ENCODE assay signal across 1 cellular context in genomic region chr3:127560051-127560787, GRCh38.
TF ChIP-seq lines count a peak whose summit lies in the region.

No MANE protein-coding gene starts in this region.

TF ChIP-seq in IMR-90, 13 proteins besides CTCF, POLR2A, EP300 and RAD21 (continued from another document):
- TF ChIP-seq, protein P1, sequence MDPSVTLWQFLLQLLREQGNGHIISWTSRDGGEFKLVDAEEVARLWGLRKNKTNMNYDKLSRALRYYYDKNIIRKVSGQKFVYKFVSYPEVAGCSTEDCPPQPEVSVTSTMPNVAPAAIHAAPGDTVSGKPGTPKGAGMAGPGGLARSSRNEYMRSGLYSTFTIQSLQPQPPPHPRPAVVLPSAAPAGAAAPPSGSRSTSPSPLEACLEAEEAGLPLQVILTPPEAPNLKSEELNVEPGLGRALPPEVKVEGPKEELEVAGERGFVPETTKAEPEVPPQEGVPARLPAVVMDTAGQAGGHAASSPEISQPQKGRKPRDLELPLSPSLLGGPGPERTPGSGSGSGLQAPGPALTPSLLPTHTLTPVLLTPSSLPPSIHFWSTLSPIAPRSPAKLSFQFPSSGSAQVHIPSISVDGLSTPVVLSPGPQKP (IDR thresholded peaks at IDR 0.05; ENCODE audit: borderline replicate concordance, low read depth, low read length), result no peak
- TF ChIP-seq RFX5 (IDR thresholded peaks at IDR 0.05; ENCODE audit: low read depth, low read length) (no peak), FOS (IDR thresholded peaks at IDR 0.05; ENCODE audit: low read depth, low read length) (no peak), USF2 (IDR thresholded peaks at IDR 0.05; ENCODE audit: low read depth, low read length) (no peak), RCOR1 (IDR thresholded peaks at IDR 0.05; ENCODE audit: insufficient replicate concordance, low read length) (no peak)
